Comparison of ENCODE assay signal across 10 cellular contexts in genomic region chrX:119391279-119391678, GRCh38. TPM values are rescaled to one million over a fixed set of nuclear protein-coding genes. Genes with fewer than 3 reads are reported as not detected.
A peak's percentile ranks its signal among the peaks of the same experiment; 100 is the strongest.
DNase-seq lines count a peak whose midpoint lies in the region; ATAC-seq, FAIRE-seq and TF ChIP-seq lines count a peak whose summit lies in the region.
"Had no signal": no experiment of that assay in that cellular context is flagged by ENCODE, and none has a peak within 500 bp of the region (broad histone marks: within the 10 kb centered on the region; RNA-seq: fewer than 3 reads in every experiment).

No MANE protein-coding gene starts in this region.

- no peak for TF ChIP-seq POLR2A in GM12892 (IDR thresholded peaks at IDR 0.05; ENCODE audit: low read depth, low read length)

- H3K9me3 ChIP-seq in SK-N-SH (no peaks in the 10 kb centered on the region), keratinocyte (ENCODE audit: control insufficient read depth, low read depth, low read length) (no peaks in the 10 kb centered on the region)

- FAIRE-seq in GM12892 (lab: Jason Lieb, UNC): peak; percentile 17
- FAIRE-seq in keratinocyte (lab: Jason Lieb, UNC): no peak

- dilution Hi-C loops in keratinocyte (cut with MboI; ENCODE audit: extremely low pct_ligation_motif_present, low sequenced_read_pairs): no loop called here

- peak; percentile 10; the same call in 1 of the 2 replicates for TF ChIP-seq RAD21 in SK-N-SH (IDR thresholded peaks at IDR 0.05; ENCODE audit: low read length)

- H3K9me2 ChIP-seq in SK-N-SH: no peaks in the 10 kb centered on the region

- H3K27me3 ChIP-seq in BJ (ENCODE audit: control insufficient read depth, insufficient read depth, low read length): no peaks in the 10 kb centered on the region
- no peaks in the 10 kb centered on the region; the same call in 1 of the 2 replicates for H3K27me3 ChIP-seq in SK-N-SH (ENCODE audit: insufficient read depth)
- H3K27me3 ChIP-seq in keratinocyte (ENCODE audit: control insufficient read depth, extremely low read depth, insufficient read depth, low read length): no peaks in the 10 kb centered on the region

- no peaks in the 10 kb centered on the region for H3F3A ChIP-seq in SK-N-SH (replicated peaks; ENCODE audit: insufficient read depth)

- H3K4me1 ChIP-seq in SK-N-SH (ENCODE audit: control insufficient read depth in 1 of 2, insufficient read depth in 2 of 2, low read depth in 1 of 2, low read length in 1 of 2): no peaks in the 10 kb centered on the region
- no peaks in the 10 kb centered on the region for H3K4me1 ChIP-seq in keratinocyte (ENCODE audit: control insufficient read depth, extremely low read depth, insufficient read depth, low read length)

- H3K9ac ChIP-seq in SK-N-SH (no peak overlapping the region), keratinocyte (ENCODE audit: control insufficient read depth, extremely low read depth, insufficient read depth, low read length) (no peak overlapping the region)

- H4K20me1 ChIP-seq in SK-N-SH (ENCODE audit: insufficient read depth) (no peaks in the 10 kb centered on the region), keratinocyte (ENCODE audit: control insufficient read depth, extremely low read depth, insufficient read depth, low read length) (no peaks in the 10 kb centered on the region)

- no peak for ATAC-seq in GM19351 (IDR thresholded peaks at IDR 0.05; ENCODE audit: unreplicated experiment)

- H2AFZ ChIP-seq in SK-N-SH (ENCODE audit: low read depth): no peak overlapping the region
- no peak overlapping the region for H2AFZ ChIP-seq in keratinocyte (ENCODE audit: control insufficient read depth, low read length)

- H3K27ac ChIP-seq in SK-N-SH (ENCODE audit: low read depth in 2 of 2, low read length in 1 of 2): no peak overlapping the region
- H3K27ac ChIP-seq in keratinocyte (ENCODE audit: control insufficient read depth, insufficient read depth, low read length): no peak overlapping the region

- no peak overlapping the region for H3K4me2 ChIP-seq in SK-N-SH
- H3K4me2 ChIP-seq in keratinocyte (ENCODE audit: control insufficient read depth, extremely low read depth, insufficient read depth, low read depth, low read length): no peak overlapping the region

- no peak overlapping the region for H3K4me3 ChIP-seq in BJ (ENCODE audit: low read depth, low read length)
- H3K4me3 ChIP-seq in SK-N-SH (ENCODE audit: low read depth in 2 of 2, low read length in 1 of 2): no peak overlapping the region
- no peak overlapping the region for H3K4me3 ChIP-seq in keratinocyte (ENCODE audit: control insufficient read depth in 2 of 3, extremely low read depth in 1 of 3, insufficient read depth in 2 of 3, low read depth in 1 of 3, low read length in 3 of 3)

- DNase-seq in BJ (ENCODE audit: low read depth) (no peak), GM12892 (ENCODE audit: insufficient read length) (no peak), SK-N-SH (peak; percentile 26), keratinocyte (ENCODE audit: low read depth, low spot score) (no peak), putamen (ENCODE audit: low spot score) (no peak), NCI-H1105 (lab: John Stamatoyannopoulos, UW) (no peak)
- no peak for DNase-seq in activated CD8-positive, alpha-beta memory T cell treated with anti-CD3 and anti-CD28 coated beads, Interleukin-2, amount 50 U/mL, for 4 hours
- DNase-seq: central memory CD4-positive, alpha-beta T cell; stimulated activated CD8-positive, alpha-beta memory T cell treated with anti-CD3 and anti-CD28 coated beads, Interleukin-4, amount 100 ng/mL, for 48 hours had no signal

- POLR2A ChIA-PET in BJ (lab: Charles Lee): no interaction called here
- POLR2A ChIA-PET in SK-N-SH (lab: Yijun Ruan, JAX): no interaction called here

- no peaks in the 10 kb centered on the region for H3K36me3 ChIP-seq in BJ (ENCODE audit: control insufficient read depth, insufficient read depth, low read length)
- H3K36me3 ChIP-seq in SK-N-SH (replicated peaks in 1 of 2; ENCODE audit: control insufficient read depth in 1 of 2, insufficient read depth in 2 of 2, low read length in 1 of 2): no peaks in the 10 kb centered on the region
- H3K36me3 ChIP-seq in keratinocyte (ENCODE audit: control insufficient read depth in 2 of 2, extremely low read depth in 1 of 2, insufficient read depth in 2 of 2, low read length in 2 of 2): no peaks in the 10 kb centered on the region

- CTCF ChIA-PET in BJ (lab: Yijun Ruan, JAX): interaction anchor here (1.1 kb wide), 1 partner anchor 9 kb away, joined by 4 read pairs; no protein-coding TSS in a partner anchor
- CTCF ChIA-PET in SK-N-SH (lab: Yijun Ruan, JAX): interaction anchor here (1.2 kb wide), 1 partner anchor 16 kb away, joined by 3 read pairs; no protein-coding TSS in a partner anchor

- no peaks in the 10 kb centered on the region for H3K9me1 ChIP-seq in keratinocyte (ENCODE audit: control insufficient read depth, extremely low read depth, insufficient read depth, low read length)

- TF ChIP-seq EP300 in SK-N-SH (IDR thresholded peaks at IDR 0.05; ENCODE audit: borderline replicate concordance in 1 of 2, low read depth in 1 of 2, low read length in 1 of 2): no peak

- no peaks in the 10 kb centered on the region for H3K79me2 ChIP-seq in SK-N-SH (ENCODE audit: insufficient read depth)
- H3K79me2 ChIP-seq in keratinocyte (ENCODE audit: control insufficient read depth, insufficient read depth, low read length): no peaks in the 10 kb centered on the region

- 12% methylated on average over 8 of the region's 8 CpGs for WGBS in SK-N-SH (ENCODE audit: low lambda C conversion rate)

- TF ChIP-seq CTCF in BJ (IDR thresholded peaks at IDR 0.05; ENCODE audit: insufficient read depth, low read depth, low read length): peak; percentile 41
- peak; percentile 47; the same call in 1 of the 2 replicates for TF ChIP-seq CTCF in SK-N-SH (IDR thresholded peaks at IDR 0.05)
- peak; percentile 21 to 49 (median 39) for TF ChIP-seq CTCF in keratinocyte (optimal IDR thresholded peaks at IDR 0.05 in 1 of 3, IDR thresholded peaks at IDR 0.05 in 1 of 3, conservative IDR thresholded peaks at IDR 0.05 in 1 of 3; ENCODE audit: extremely low read depth in 1 of 3, insufficient read depth in 2 of 3, low read length in 3 of 3)

TF ChIP-seq in SK-N-SH, 30 proteins besides CTCF, POLR2A, EP300 and RAD21:
- TF ChIP-seq FOXM1 (IDR thresholded peaks at IDR 0.05; ENCODE audit: low read depth) (no peak), USF2 (IDR thresholded peaks at IDR 0.05; ENCODE audit: borderline replicate concordance, low read depth, low read length) (no peak), IRF3 (IDR thresholded peaks at IDR 0.05; ENCODE audit: low read depth, low read length) (no peak), MXI1 (IDR thresholded peaks at IDR 0.05; ENCODE audit: low read depth, low read length) (no peak), JUND (IDR thresholded peaks at IDR 0.05) (no peak), POLR2AphosphoS5 (IDR thresholded peaks at IDR 0.05; ENCODE audit: low read depth, low read length) (no peak), TEAD4 (IDR thresholded peaks at IDR 0.05; ENCODE audit: borderline replicate concordance, insufficient read depth) (no peak), RFX5 (IDR thresholded peaks at IDR 0.05; ENCODE audit: low read length) (no peak)

RNA-seq across cellular contexts. Expression of gene SLC25A43, which starts 7.9 kb away (rescaled TPM):
- polyA plus RNA-seq in BJ (2011; rRNA removed) (13.5 and 13.6 TPM in 2 replicates), SK-N-SH (2012; rRNA removed) (7.5 and 13.2 TPM in 2 replicates), keratinocyte (10.3 to 29.5 TPM (median 23.0 TPM) in 3 replicates)
- 5.3 and 7.4 TPM in 2 replicates for polyA minus RNA-seq in BJ (2011; rRNA and poly(A)+ RNA removed)
- 12.6 TPM for polyA plus RNA-seq in GM12892 (2012; ENCODE audit: missing spikeins)
- 17.8 TPM in 2 replicates for polyA plus RNA-seq in SK-N-SH (2012; cell fraction: cytosol; rRNA removed)
- 6.0 and 8.5 TPM in 2 replicates for polyA plus RNA-seq in SK-N-SH (2012; cell fraction: nucleus; rRNA removed)
- polyA plus RNA-seq in keratinocyte (2011; ENCODE audit: low read depth): 2.4 TPM
- 16.9 and 26.4 TPM in 2 replicates for polyA plus RNA-seq in keratinocyte (2011; cell fraction: cytosol; rRNA removed)
- 18.0 and 19.4 TPM in 2 replicates for polyA plus RNA-seq in keratinocyte (2011; cell fraction: nucleus; rRNA removed)
- polyA plus RNA-seq in keratinocyte (2012; ENCODE audit: low replicate concordance): 10.5 and 18.9 TPM in 2 replicates
- polyA minus RNA-seq in keratinocyte: 7.0 to 23.7 TPM (median 10.2 TPM) in 3 replicates
- 10.0 TPM for polyA minus RNA-seq in keratinocyte (2011; cell fraction: cytosol; rRNA and poly(A)+ RNA removed)
- 5.7 and 7.1 TPM in 2 replicates for polyA minus RNA-seq in keratinocyte (2011; cell fraction: nucleus; rRNA and poly(A)+ RNA removed)
